Comparison of ENCODE assay signal across 26 cellular contexts in genomic region chr12:123573870-123574269, GRCh38.
"Had no signal": no experiment of that assay in that cellular context is flagged by ENCODE, and none has a peak within 500 bp of the region (broad histone marks: within the 10 kb centered on the region; RNA-seq: fewer than 3 reads in every experiment).

No MANE protein-coding gene starts in this region.

- H3K4me3 ChIP-seq: adrenal gland, cardiac muscle cell, coronary artery, dorsolateral prefrontal cortex, hepatocyte, left ventricle myocardium inferior, lung, neural progenitor cell, spleen, suprapubic skin, tibial artery, upper lobe of right lung had no signal

- H3K9me3 ChIP-seq: adrenal gland, left ventricle myocardium inferior, suprapubic skin, tibial artery, upper lobe of right lung had no signal

- FAIRE-seq: frontal cortex had no signal

- H3K27me3 ChIP-seq: adrenal gland, cardiac muscle cell, dorsolateral prefrontal cortex, hepatocyte, neural progenitor cell, suprapubic skin, tibial artery, upper lobe of right lung had no signal

- H3K9ac ChIP-seq: neural progenitor cell, parathyroid adenoma had no signal

- DNase-seq: activated CD4-positive, alpha-beta T cell treated with anti-CD3 and anti-CD28 coated beads for 36 hours; activated CD4-positive, CD25-positive, alpha-beta regulatory T cell; activated effector memory CD4-positive, alpha-beta T cell treated with Interleukin-2 at 50 U/mL for 16 hours; activated naive CD4-positive, alpha-beta T cell treated with Interleukin-2 at 50 U/mL for 16 hours; adrenal gland; aorta; dorsolateral prefrontal cortex; effector memory CD4-positive, alpha-beta T cell; islet precursor cell; left ventricle myocardium inferior; mesendoderm; natural killer cell; occipital lobe; right cardiac atrium; spleen; stimulated activated naive CD4-positive, alpha-beta T cell; tibial artery; upper lobe of right lung had no signal

- H3K4me1 ChIP-seq: adrenal gland, neural progenitor cell, parathyroid adenoma, spleen, suprapubic skin, upper lobe of right lung had no signal

- H3K36me3 ChIP-seq: adrenal gland, cardiac muscle cell, left ventricle myocardium inferior, neural progenitor cell, suprapubic skin, upper lobe of right lung had no signal

- H2AFZ ChIP-seq: hepatocyte, neural progenitor cell, parathyroid adenoma had no signal

- H3K27ac ChIP-seq: adrenal gland, cardiac muscle cell, coronary artery, dorsolateral prefrontal cortex, hepatocyte, left ventricle myocardium inferior, neural progenitor cell, parathyroid adenoma, spleen, suprapubic skin, tibial artery, upper lobe of right lung had no signal

- H3K4me2 ChIP-seq: hepatocyte, neural progenitor cell had no signal

- H3K79me2 ChIP-seq: parathyroid adenoma had no signal
